ENCODE assay signal across 22 cellular contexts in genomic region chr7:158043461-158044155, GRCh38.
DNase-seq lines count a peak whose midpoint lies in the region; ATAC-seq, FAIRE-seq and TF ChIP-seq lines count a peak whose summit lies in the region.
"Had no signal": no experiment of that assay in that cellular context is flagged by ENCODE, and none has a peak within 500 bp of the region (broad histone marks: within the 10 kb centered on the region; RNA-seq: fewer than 3 reads in every experiment).

No MANE protein-coding gene starts in this region.

- H3K23ac ChIP-seq in mesendoderm (ENCODE audit: low read length) = no peak overlapping the region

- H3K9ac ChIP-seq in K562 (ENCODE audit: insufficient read depth in 1 of 2, low read depth in 2 of 2, low read length in 2 of 2) = no peak overlapping the region
- H3K9ac ChIP-seq in mesendoderm (ENCODE audit: low read length) = no peak overlapping the region
- H3K9ac ChIP-seq: neural progenitor cell had no signal

- CTCF ChIA-PET in K562 (lab: Yijun Ruan, JAX; ENCODE audit: low intra/inter-chr PET ratio) = no interaction called here

- intact Hi-C loops in K562 (cut with micrococcal nuclease) (no loop called here), sciatic nerve (cut with DNase I) (no loop called here)

- H2BK120ac ChIP-seq in mesendoderm (ENCODE audit: low read depth, low read length) = no peak overlapping the region

- no peak for TF ChIP-seq POLR2A in K562 (conservative IDR thresholded peaks at IDR 0.05)
- TF ChIP-seq POLR2A in GM12891 (IDR thresholded peaks at IDR 0.05; ENCODE audit: low read depth, low read length) = no peak

- DNase-seq in DMS153 treated with DMSO at 0.1 percent for 48 hours (lab: John Stamatoyannopoulos, UW; ENCODE audit: unreplicated experiment) = peak; percentile 36
- peak; percentile 75 for DNase-seq in NCI-H2029 (lab: John Stamatoyannopoulos, UW)
- DNase-seq in K562 (ENCODE audit: extremely low read depth in 1 of 4, low spot score in 3 of 4) = no peak
- peak; percentile 27 for DNase-seq in sciatic nerve (ENCODE audit: low spot score)
- no peak for DNase-seq in urothelium cell line (ENCODE audit: low spot score)
- DNase-seq in activated gamma-delta T cell (lab: John Stamatoyannopoulos, UW) = no peak
- no peak for DNase-seq in GM12891 (ENCODE audit: insufficient read length, low spot score)
- DNase-seq in mesendoderm = no peak
- DNase-seq: activated B cell treated with CpG ODN at 0.5 μM for 24 hours; activated naive CD4-positive, alpha-beta T cell treated with anti-CD3 and anti-CD28 coated beads, Interleukin-2, amount 10 ng/mL, durations not matched to agents 7 days and 5 days; central memory CD4-positive, alpha-beta T cell; HFFc6; hippocampal formation; islet precursor cell; NCI-H1417 treated with DMSO at 0.1 percent for 48 hours; stimulated activated CD4-positive, alpha-beta T cell treated with anti-CD3 and anti-CD28 coated beads, Interleukin-2, amount 100 ng/mL, for 24 hours had no signal

- under 1% methylated on average over 13 of the region's 13 CpGs for WGBS in K562 (ENCODE audit: insufficient coverage, low coverage, missing lambda C conversion rate)
- WGBS in mesendoderm (ENCODE audit: extremely low coverage, insufficient coverage, low lambda C conversion rate) = no CpG with 5 or more reads among the region's 13 CpGs

- no peak for TF ChIP-seq CTCF in K562 (IDR thresholded peaks at IDR 0.05 in 2 of 3, conservative IDR thresholded peaks at IDR 0.05 in 1 of 3; ENCODE audit: insufficient read depth in 2 of 3, low read depth in 1 of 3, low read length in 3 of 3)

- H3K79me1 ChIP-seq in mesendoderm (ENCODE audit: low read length) = no peaks in the 10 kb centered on the region

- FAIRE-seq in K562 (lab: Jason Lieb, UNC) (peak; percentile 6), urothelium cell line (lab: Jason Lieb, UNC) (no peak), GM12891 (lab: Jason Lieb, UNC) (no peak)
- FAIRE-seq: D721Med had no signal

- H3K27ac ChIP-seq in K562 (ENCODE audit: extremely low read depth, low read depth, low read length) = no peak overlapping the region
- H3K27ac ChIP-seq in mesendoderm (ENCODE audit: low read depth, low read length) = no peak overlapping the region
- H3K27ac ChIP-seq: gastroesophageal sphincter, prostate gland, skin epidermis, vagina had no signal

- H3K4me1 ChIP-seq in K562 (replicated peaks in 1 of 2; ENCODE audit: control insufficient read depth in 2 of 2, insufficient read depth in 2 of 2, low read length in 2 of 2) (no peaks in the 10 kb centered on the region), mesendoderm (ENCODE audit: control insufficient read depth, low read depth, low read length) (no peaks in the 10 kb centered on the region)
- H3K4me1 ChIP-seq: prostate gland, vagina had no signal

- no peak overlapping the region for H3K4ac ChIP-seq in mesendoderm (ENCODE audit: low read depth, low read length)

- H3K9me3 ChIP-seq in K562 (replicated peaks; ENCODE audit: control insufficient read depth, insufficient read depth, low read depth, low read length) = no peaks in the 10 kb centered on the region
- H3K9me3 ChIP-seq: prostate gland, vagina had no signal

- H3K4me2 ChIP-seq in K562 (ENCODE audit: insufficient read depth, low read length) (no peak overlapping the region), mesendoderm (ENCODE audit: low read length) (no peak overlapping the region)
- H3K4me2 ChIP-seq: neural progenitor cell had no signal

- BruUV-seq in K562 (replicated peaks; lab: Mats Ljungman, UMichigan) = no TSS peak

- ATAC-seq in K562 (no peak), sciatic nerve (no peak)
- ATAC-seq: gastroesophageal sphincter had no signal

- no peaks in the 10 kb centered on the region for H3K36me3 ChIP-seq in K562 (ENCODE audit: control insufficient read depth, insufficient read depth, low read length)
- no peaks in the 10 kb centered on the region for H3K36me3 ChIP-seq in mesendoderm (ENCODE audit: control insufficient read depth, insufficient read depth, low read length)
- H3K36me3 ChIP-seq: gastroesophageal sphincter, prostate gland, vagina had no signal

- no peak overlapping the region for H3K18ac ChIP-seq in mesendoderm (ENCODE audit: low read length)

- POLR2A ChIA-PET in K562 (lab: Yijun Ruan, JAX) = no interaction called here

- no peak overlapping the region for H3K4me3 ChIP-seq in K562
- no peak overlapping the region for H3K4me3 ChIP-seq in mesendoderm (ENCODE audit: low read length)
- H3K4me3 ChIP-seq: gastroesophageal sphincter, neural progenitor cell, prostate gland, skin epidermis, vagina had no signal

- H4K20me1 ChIP-seq in K562 (replicated peaks; ENCODE audit: control insufficient read depth, insufficient read depth, low read length) = no peaks in the 10 kb centered on the region

- no peaks in the 10 kb centered on the region for H3K79me2 ChIP-seq in K562 (ENCODE audit: control insufficient read depth, insufficient read depth, low read length)
- H3K79me2 ChIP-seq in mesendoderm (ENCODE audit: control insufficient read depth, insufficient read depth, low read length) = no peaks in the 10 kb centered on the region

- in situ Hi-C loops in K562 (cut with MboI) = no loop called here

- no peak overlapping the region for H4K5ac ChIP-seq in mesendoderm (ENCODE audit: low read length)

- H3K56ac ChIP-seq in mesendoderm (ENCODE audit: low read length) = no peak overlapping the region

- H2BK15ac ChIP-seq in mesendoderm (replicated peaks; ENCODE audit: low read depth) = no peak overlapping the region

- peaks cover 5 to 35% of the 10 kb centered on the region in 2 experiments; a peak in 3 of 5 replicates for H3K27me3 ChIP-seq in K562 (ENCODE audit: control insufficient read depth in 2 of 2, insufficient read depth in 2 of 2, low read length in 2 of 2)
- no peaks in the 10 kb centered on the region for H3K27me3 ChIP-seq in mesendoderm (ENCODE audit: insufficient read depth, low read length, poor library complexity)
- H3K27me3 ChIP-seq: gastroesophageal sphincter, neural progenitor cell, vagina had no signal

- no peak for TF ChIP-seq RAD21 in K562 (CRISPR knock-in tag; conservative IDR thresholded peaks at IDR 0.05 in 1 of 2, IDR thresholded peaks at IDR 0.05 in 1 of 2)

- H3K9me1 ChIP-seq in K562 (ENCODE audit: control insufficient read depth, insufficient read depth, low read length) = no peaks in the 10 kb centered on the region

- no peak for TF ChIP-seq EP300 in K562 (IDR thresholded peaks at IDR 0.05; ENCODE audit: low read length)

- no peak overlapping the region for H2AFZ ChIP-seq in K562 (ENCODE audit: low read depth, low read length)

- H2AK5ac ChIP-seq in mesendoderm (ENCODE audit: low read length) = no peak overlapping the region

- H4K8ac ChIP-seq in mesendoderm (ENCODE audit: low read depth, low read length) = no peak overlapping the region

- no peak overlapping the region for H2BK5ac ChIP-seq in mesendoderm (ENCODE audit: low read length)

TF ChIP-seq in K562, 482 proteins besides CTCF, POLR2A, EP300 and RAD21 (continues in another document):
- no peak for TF ChIP-seq ZNF655 (CRISPR knock-in tag; IDR thresholded peaks at IDR 0.05)
- TF ChIP-seq SRF (CRISPR knock-in tag; IDR thresholded peaks at IDR 0.05) = no peak
- TF ChIP-seq NFATC3 (IDR thresholded peaks at IDR 0.05) = no peak

TF ChIP-seq in GM12891, 5 proteins besides CTCF, POLR2A, EP300 and RAD21:
- TF ChIP-seq SPI1 (IDR thresholded peaks at IDR 0.05; ENCODE audit: low read depth, low read length) (no peak), POLR2AphosphoS5 (IDR thresholded peaks at IDR 0.05; ENCODE audit: low read depth, low read length) (no peak), POU2F2 (IDR thresholded peaks at IDR 0.05; ENCODE audit: low read depth, low read length) (no peak), PAX5 (IDR thresholded peaks at IDR 0.05; ENCODE audit: insufficient read depth, low read length, severe bottlenecking) (no peak), TAF1 (IDR thresholded peaks at IDR 0.05; ENCODE audit: low read depth, low read length) (no peak)

Comparison
In these comparisons a context has a peak if more than half of its experiments do, and no peak if none do; other contexts are left out.
1. DNase-seq: peak in DMS153 treated with DMSO at 0.1 percent for 48 hours (single experiment), NCI-H2029 (single experiment) and sciatic nerve (single experiment); none in K562 (0 of 4), urothelium cell line (single experiment), activated gamma-delta T cell (single experiment), GM12891 (single experiment) and mesendoderm (single experiment).